In the genomic region with DNA sequence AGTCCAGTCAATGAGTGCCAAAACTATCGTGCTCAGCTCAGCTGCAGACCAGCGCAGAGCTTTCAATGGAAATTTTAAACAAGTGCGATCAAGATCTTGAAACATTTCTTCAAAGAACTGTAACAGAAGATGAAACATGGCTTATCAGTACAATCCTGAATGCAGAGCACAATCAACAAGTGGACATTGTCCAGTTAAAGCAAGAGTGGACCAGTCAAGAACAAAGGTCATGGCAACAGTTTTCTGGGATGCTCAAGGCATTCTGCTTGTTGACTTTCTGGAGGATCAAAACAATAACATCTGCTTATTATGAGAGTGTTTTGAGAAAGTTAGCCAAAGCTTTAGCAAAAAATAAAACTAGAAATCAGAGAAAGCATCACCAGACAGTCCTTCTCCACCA, we compare ENCODE assay signal across 31 cellular contexts.
"Had no signal": no experiment of that assay in that cellular context is flagged by ENCODE, and none has a peak within 500 bp of the region (broad histone marks: within the 10 kb centered on the region; RNA-seq: fewer than 3 reads in every experiment).

No MANE protein-coding gene starts in this region.

- H3K4me1 ChIP-seq: ascending aorta had no signal

- DNase-seq: activated B cell treated with CpG ODN at 0.5 μM for 24 hours; activated CD4-positive, alpha-beta memory T cell treated with anti-CD3 and anti-CD28 coated beads for 36 hours; activated CD4-positive, alpha-beta T cell treated with anti-CD3 and anti-CD28 coated beads for 4 hours; activated CD4-positive, alpha-beta T cell treated with anti-CD3 and anti-CD28 coated beads, Interleukin-2, amount 10 ng/mL, durations not matched to agents 24 days and 14 days; activated CD4-positive, alpha-beta T cell treated with anti-CD3 and anti-CD28 coated beads, Interleukin-2, amount 50 U/mL, for 1 hour; activated CD4-positive, alpha-beta T cell treated with anti-CD3 and anti-CD28 coated beads, Interleukin-2, amount 50 U/mL, for 4 hours; activated CD4-positive, CD25-positive, alpha-beta regulatory T cell treated with anti-CD3 and anti-CD28 coated beads, Interleukin-2, amount 50 U/mL, for 72 hours; activated CD8-positive, alpha-beta memory T cell treated with anti-CD3 and anti-CD28 coated beads, Interleukin-2, amount 50 U/mL, for 4 hours; activated CD8-positive, alpha-beta T cell treated with anti-CD3 and anti-CD28 coated beads for 36 hours; activated effector memory CD4-positive, alpha-beta T cell treated with anti-CD3 and anti-CD28 coated beads, Interleukin-2, amount 50 U/mL, for 16 hours; activated naive CD4-positive, alpha-beta T cell treated with anti-CD3 and anti-CD28 coated beads, Interleukin-2, amount 10 ng/mL, durations not matched to agents 7 days and 5 days; activated naive CD4-positive, alpha-beta T cell treated with Interleukin-2 at 50 U/mL for 16 hours; activated naive CD8-positive, alpha-beta T cell treated with anti-CD3 and anti-CD28 coated beads, Interleukin-2, amount 10 ng/mL, durations not matched to agents 7 days and 5 days; activated naive CD8-positive, alpha-beta T cell treated with anti-CD3 and anti-CD28 coated beads, Interleukin-2, amount 50 U/mL, for 24 hours; activated T-cell treated with anti-CD3 and anti-CD28 coated beads for 4 hours; activated T-cell treated with anti-CD3 and anti-CD28 coated beads, Interleukin-2, amount 50 U/mL, for 1 hour; activated T-cell treated with anti-CD3 and anti-CD28 coated beads, Interleukin-2, amount 50 U/mL, for 4 hours; activated T-cell treated with anti-CD3 and anti-CD28 coated beads, Interleukin-2, amount 50 U/mL, for 72 hours; amygdala; anterior cingulate cortex; caudate nucleus; cerebellar nuclear complex; T-helper 1 cell; T-helper 2 cell; T-helper 9 cell had no signal

- H3K9me3 ChIP-seq: ascending aorta had no signal

- H3K27ac ChIP-seq: ascending aorta, cardiac muscle cell, VCaP had no signal

- H3K27me3 ChIP-seq: ascending aorta had no signal

- H3K36me3 ChIP-seq: ascending aorta, cardiac muscle cell had no signal

- FAIRE-seq: bronchial epithelial cell, TTC549 had no signal

- ATAC-seq: activated CD8-positive, alpha-beta T cell treated with anti-CD3 and anti-CD28 coated beads for 36 hours; activated naive CD8-positive, alpha-beta T cell treated with anti-CD3 and anti-CD28 coated beads, Interleukin-2, amount 50 U/mL, for 24 hours; activated T-cell treated with anti-CD3 and anti-CD28 coated beads, Interleukin-2, amount 50 U/mL, for 4 hours; activated T-cell treated with anti-CD3 and anti-CD28 coated beads, Interleukin-2, amount 50 U/mL, for 72 hours; activated T-helper 17 cell treated with anti-CD3 and anti-CD28 coated beads, Interleukin-2, amount 50 U/mL, for 72 hours had no signal

- H3K4me3 ChIP-seq: ascending aorta, cardiac muscle cell had no signal
